In genomic region chr6:106973018-106973840, GRCh38 we compare ENCODE assay signal across 8 cellular contexts. TPM values are rescaled to one million over a fixed set of nuclear protein-coding genes. Genes with fewer than 3 reads are reported as not detected.
A peak's percentile ranks its signal among the peaks of the same experiment; 100 is the strongest.
DNase-seq lines count a peak whose midpoint lies in the region; ATAC-seq, FAIRE-seq and TF ChIP-seq lines count a peak whose summit lies in the region.

No MANE protein-coding gene starts in this region.

- FAIRE-seq in keratinocyte (lab: Jason Lieb, UNC) = no peak

- H2AFZ ChIP-seq in keratinocyte (ENCODE audit: control insufficient read depth, low read length) = no peak overlapping the region

- peaks cover 29% of the 10 kb centered on the region for H3K79me2 ChIP-seq in keratinocyte (ENCODE audit: control insufficient read depth, insufficient read depth, low read length)

- no peak for TF ChIP-seq CTCF in keratinocyte (optimal IDR thresholded peaks at IDR 0.05 in 1 of 3, IDR thresholded peaks at IDR 0.05 in 1 of 3, conservative IDR thresholded peaks at IDR 0.05 in 1 of 3; ENCODE audit: extremely low read depth in 1 of 3, insufficient read depth in 2 of 3, low read length in 3 of 3)

- peak overlapping the region; percentile 73 to 100 (median 89) for H3K4me3 ChIP-seq in keratinocyte (ENCODE audit: control insufficient read depth in 2 of 3, extremely low read depth in 1 of 3, insufficient read depth in 2 of 3, low read depth in 1 of 3, low read length in 3 of 3)

- no peaks in the 10 kb centered on the region for H3K9me3 ChIP-seq in keratinocyte (ENCODE audit: control insufficient read depth, low read depth, low read length)

- H3K9me1 ChIP-seq in keratinocyte (ENCODE audit: control insufficient read depth, extremely low read depth, insufficient read depth, low read length) = no peaks in the 10 kb centered on the region

- H3K27me3 Mint-ChIP-seq in activated CD8-positive, alpha-beta memory T cell treated with anti-CD3 and anti-CD28 coated beads, Interleukin-2, amount 10 ng/mL, durations not matched to agents 7 days and 5 days = peaks cover 65% of the 10 kb centered on the region
- H3K27me3 Mint-ChIP-seq in activated T-cell treated with anti-CD3 and anti-CD28 coated beads, Interleukin-2, amount 50 U/mL, for 24 hours = peaks cover 68% of the 10 kb centered on the region
- H3K27me3 Mint-ChIP-seq in stimulated activated naive CD8-positive, alpha-beta T cell treated with anti-CD3 and anti-CD28 coated beads, Interleukin-15, Interleukin-2, amounts not matched to agents 100 ng/mL and 50 ng/mL, for 24 hours = peaks cover 49% of the 10 kb centered on the region

- no peak for ATAC-seq in activated CD8-positive, alpha-beta memory T cell treated with anti-CD3 and anti-CD28 coated beads, Interleukin-2, amount 10 ng/mL, durations not matched to agents 7 days and 5 days
- ATAC-seq in GM18870 (IDR thresholded peaks at IDR 0.05; ENCODE audit: unreplicated experiment) = no peak

- H3K4me1 Mint-ChIP-seq in activated CD8-positive, alpha-beta memory T cell treated with anti-CD3 and anti-CD28 coated beads, Interleukin-2, amount 10 ng/mL, durations not matched to agents 7 days and 5 days = peaks cover 10% of the 10 kb centered on the region
- H3K4me1 Mint-ChIP-seq in activated T-cell treated with anti-CD3 and anti-CD28 coated beads, Interleukin-2, amount 50 U/mL, for 24 hours (ENCODE audit: low read depth) = peaks cover 11% of the 10 kb centered on the region
- peaks cover 11% of the 10 kb centered on the region for H3K4me1 Mint-ChIP-seq in stimulated activated naive CD8-positive, alpha-beta T cell treated with anti-CD3 and anti-CD28 coated beads, Interleukin-15, Interleukin-2, amounts not matched to agents 100 ng/mL and 50 ng/mL, for 24 hours (ENCODE audit: low read depth)

- CTCF ChIA-PET in activated CD8-positive, alpha-beta memory T cell treated with anti-CD3 and anti-CD28 coated beads, Interleukin-2, amount 10 ng/mL, durations not matched to agents 7 days and 5 days (lab: Charles Lee) = interaction anchor here (0.6 kb wide), 1 partner anchor 54 kb away, joined by 3 read pairs; no protein-coding TSS in a partner anchor

- H4K20me1 ChIP-seq in keratinocyte (ENCODE audit: control insufficient read depth, extremely low read depth, insufficient read depth, low read length) = peaks cover 11% of the 10 kb centered on the region

- H3K36me3 ChIP-seq in keratinocyte (ENCODE audit: control insufficient read depth in 2 of 2, extremely low read depth in 1 of 2, insufficient read depth in 2 of 2, low read length in 2 of 2) = peaks cover 0 to 1% of the 10 kb centered on the region in 2 experiments

- H3K27me3 ChIP-seq in keratinocyte (ENCODE audit: control insufficient read depth, extremely low read depth, insufficient read depth, low read length) = no peaks in the 10 kb centered on the region

- H3K4me2 ChIP-seq in keratinocyte (ENCODE audit: control insufficient read depth, extremely low read depth, insufficient read depth, low read depth, low read length) = peak overlapping the region; percentile 89

- dilution Hi-C loops in keratinocyte (cut with MboI; ENCODE audit: extremely low pct_ligation_motif_present, low sequenced_read_pairs) = no loop called here

- peaks cover 1% of the 10 kb centered on the region for H3K36me3 Mint-ChIP-seq in activated CD8-positive, alpha-beta memory T cell treated with anti-CD3 and anti-CD28 coated beads, Interleukin-2, amount 10 ng/mL, durations not matched to agents 7 days and 5 days
- no peaks in the 10 kb centered on the region for H3K36me3 Mint-ChIP-seq in activated T-cell treated with anti-CD3 and anti-CD28 coated beads, Interleukin-2, amount 50 U/mL, for 24 hours (ENCODE audit: low read depth)
- no peaks in the 10 kb centered on the region for H3K36me3 Mint-ChIP-seq in stimulated activated naive CD8-positive, alpha-beta T cell treated with anti-CD3 and anti-CD28 coated beads, Interleukin-15, Interleukin-2, amounts not matched to agents 100 ng/mL and 50 ng/mL, for 24 hours (ENCODE audit: low read depth)

- no peak for DNase-seq in activated CD8-positive, alpha-beta memory T cell treated with anti-CD3 and anti-CD28 coated beads, Interleukin-2, amount 10 ng/mL, durations not matched to agents 7 days and 5 days
- no peak for DNase-seq in activated CD8-positive, alpha-beta memory T cell treated with anti-CD3 and anti-CD28 coated beads for 24 hours
- peak; percentile 31 for DNase-seq in activated T-cell treated with anti-CD3 and anti-CD28 coated beads, Interleukin-2, amount 50 U/mL, for 24 hours
- no peak for DNase-seq in keratinocyte (ENCODE audit: low read depth, low spot score)
- DNase-seq in dedifferentiated amniotic fluid mesenchymal stem cell (ENCODE audit: extremely low spot score) = no peak
- DNase-seq in stimulated activated naive CD4-positive, alpha-beta T cell treated with Interleukin-2 at 50 U/mL for 16 hours (lab: John Stamatoyannopoulos, UW) = no peak

- H3K4me3 Mint-ChIP-seq in activated CD8-positive, alpha-beta memory T cell treated with anti-CD3 and anti-CD28 coated beads, Interleukin-2, amount 10 ng/mL, durations not matched to agents 7 days and 5 days = peak overlapping the region; percentile 43
- H3K4me3 Mint-ChIP-seq in activated T-cell treated with anti-CD3 and anti-CD28 coated beads, Interleukin-2, amount 50 U/mL, for 24 hours = peak overlapping the region; percentile 70
- peak overlapping the region; percentile 71 for H3K4me3 Mint-ChIP-seq in stimulated activated naive CD8-positive, alpha-beta T cell treated with anti-CD3 and anti-CD28 coated beads, Interleukin-15, Interleukin-2, amounts not matched to agents 100 ng/mL and 50 ng/mL, for 24 hours

- H3K9me3 Mint-ChIP-seq in activated CD8-positive, alpha-beta memory T cell treated with anti-CD3 and anti-CD28 coated beads, Interleukin-2, amount 10 ng/mL, durations not matched to agents 7 days and 5 days (ENCODE audit: low read depth) = no peaks in the 10 kb centered on the region
- no peaks in the 10 kb centered on the region for H3K9me3 Mint-ChIP-seq in activated T-cell treated with anti-CD3 and anti-CD28 coated beads, Interleukin-2, amount 50 U/mL, for 24 hours
- no peaks in the 10 kb centered on the region for H3K9me3 Mint-ChIP-seq in stimulated activated naive CD8-positive, alpha-beta T cell treated with anti-CD3 and anti-CD28 coated beads, Interleukin-15, Interleukin-2, amounts not matched to agents 100 ng/mL and 50 ng/mL, for 24 hours

- peak overlapping the region; percentile 89 for H3K9ac ChIP-seq in keratinocyte (ENCODE audit: control insufficient read depth, extremely low read depth, insufficient read depth, low read length)

- H3K27ac Mint-ChIP-seq in activated CD8-positive, alpha-beta memory T cell treated with anti-CD3 and anti-CD28 coated beads, Interleukin-2, amount 10 ng/mL, durations not matched to agents 7 days and 5 days = no peak overlapping the region
- no peak overlapping the region for H3K27ac Mint-ChIP-seq in activated T-cell treated with anti-CD3 and anti-CD28 coated beads, Interleukin-2, amount 50 U/mL, for 24 hours
- no peak overlapping the region for H3K27ac Mint-ChIP-seq in stimulated activated naive CD8-positive, alpha-beta T cell treated with anti-CD3 and anti-CD28 coated beads, Interleukin-15, Interleukin-2, amounts not matched to agents 100 ng/mL and 50 ng/mL, for 24 hours

- peak overlapping the region; percentile 60 for H3K27ac ChIP-seq in keratinocyte (ENCODE audit: control insufficient read depth, insufficient read depth, low read length)

- H3K4me1 ChIP-seq in keratinocyte (ENCODE audit: control insufficient read depth, extremely low read depth, insufficient read depth, low read length) = peaks cover 18% of the 10 kb centered on the region

RNA-seq across cellular contexts. Expression of gene CD24, which starts 1.3 kb away (rescaled TPM):
- total RNA-seq in activated CD8-positive, alpha-beta memory T cell treated with anti-CD3 and anti-CD28 coated beads, Interleukin-2, amount 10 ng/mL, durations not matched to agents 7 days and 5 days = under 1 TPM in 1 of 2 experiments, not detected in 1; 0.23 TPM
- polyA plus RNA-seq in keratinocyte = 372 to 681 TPM (median 622 TPM) in 3 replicates
- polyA plus RNA-seq in keratinocyte (2011; ENCODE audit: low read depth) = 415 TPM
- polyA plus RNA-seq in keratinocyte (2011; cell fraction: cytosol; rRNA removed) = 887 and 1,443 TPM in 2 replicates
- 446 and 560 TPM in 2 replicates for polyA plus RNA-seq in keratinocyte (2011; cell fraction: nucleus; rRNA removed)
- polyA plus RNA-seq in keratinocyte (2012; ENCODE audit: low replicate concordance) = 458 and 790 TPM in 2 replicates
- polyA minus RNA-seq in keratinocyte = 143 to 421 TPM (median 331 TPM) in 3 replicates
- 2,130 TPM for polyA minus RNA-seq in keratinocyte (2011; cell fraction: cytosol; rRNA and poly(A)+ RNA removed)
- polyA minus RNA-seq in keratinocyte (2011; cell fraction: nucleus; rRNA and poly(A)+ RNA removed) = 176 and 264 TPM in 2 replicates

RNA-seq across cellular contexts. Expression of gene MTRES1, which starts 54.8 kb away (rescaled TPM):
- total RNA-seq in activated CD8-positive, alpha-beta memory T cell treated with anti-CD3 and anti-CD28 coated beads, Interleukin-2, amount 10 ng/mL, durations not matched to agents 7 days and 5 days = 10 to 100 TPM; 16.2 to 18.2 TPM
- 12.0 to 19.6 TPM (median 12.1 TPM) in 3 replicates for polyA plus RNA-seq in keratinocyte
- 28.5 TPM for polyA plus RNA-seq in keratinocyte (2011; ENCODE audit: low read depth)
- polyA plus RNA-seq in keratinocyte (2011; cell fraction: cytosol; rRNA removed) = 12.3 and 12.9 TPM in 2 replicates
- polyA plus RNA-seq in keratinocyte (2011; cell fraction: nucleus; rRNA removed) = 13.5 and 18.8 TPM in 2 replicates
- 16.3 and 20.2 TPM in 2 replicates for polyA plus RNA-seq in keratinocyte (2012; ENCODE audit: low replicate concordance)
- 1.6 to 5.1 TPM (median 3.7 TPM) in 3 replicates for polyA minus RNA-seq in keratinocyte
- 3.8 TPM for polyA minus RNA-seq in keratinocyte (2011; cell fraction: cytosol; rRNA and poly(A)+ RNA removed)
- 4.3 and 6.8 TPM in 2 replicates for polyA minus RNA-seq in keratinocyte (2011; cell fraction: nucleus; rRNA and poly(A)+ RNA removed)
